ENCODE assay signal across 8 cellular contexts in the genomic region with DNA sequence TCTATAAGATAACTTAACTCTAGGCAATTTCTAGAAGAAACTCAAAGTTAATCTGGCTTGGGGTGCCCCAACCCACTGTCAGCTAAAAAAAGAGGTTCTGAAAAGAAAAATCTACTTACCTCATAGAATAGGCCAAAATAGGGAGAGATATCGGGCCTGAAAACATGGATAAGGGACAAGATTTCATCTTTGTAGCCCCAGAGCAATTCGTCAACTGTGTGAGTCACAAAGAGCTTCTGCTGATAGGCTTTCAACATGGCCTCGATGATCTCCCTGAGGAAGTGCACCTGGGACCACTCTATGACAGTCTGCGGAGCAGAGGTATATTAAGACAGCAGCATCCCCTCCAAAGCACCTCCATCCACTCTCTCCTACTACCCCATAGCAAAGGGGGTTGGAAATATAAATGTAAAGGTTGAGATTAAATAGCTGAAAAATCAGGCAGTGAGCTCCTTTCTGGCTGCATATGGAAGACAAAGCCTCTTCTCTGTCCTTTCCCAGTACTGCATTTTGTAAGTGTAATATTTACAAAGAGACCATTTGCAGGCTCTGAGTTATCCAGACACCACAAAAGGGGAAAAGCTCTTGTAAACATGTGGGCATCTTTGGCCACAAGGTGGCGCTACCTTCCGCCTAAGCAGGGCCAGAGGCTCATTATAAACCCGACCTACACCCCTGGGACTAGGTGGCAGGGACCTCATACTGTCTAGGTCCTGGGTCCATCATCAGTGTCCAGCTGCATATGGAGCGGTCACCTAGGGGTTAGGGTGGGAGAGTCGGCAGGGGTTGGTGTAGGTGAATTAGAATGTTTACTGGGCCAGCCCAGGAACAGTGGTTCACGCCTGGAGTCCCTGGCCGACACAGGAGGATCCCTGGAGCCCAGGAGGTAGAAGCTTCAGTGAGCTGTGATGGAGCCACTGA. TPM values are rescaled to one million over a fixed set of nuclear protein-coding genes. Genes with fewer than 3 reads are reported as not detected.
A peak's percentile ranks its signal among the peaks of the same experiment; 100 is the strongest.
DNase-seq lines count a peak whose midpoint lies in the region; ATAC-seq, FAIRE-seq and TF ChIP-seq lines count a peak whose summit lies in the region.

No MANE protein-coding gene starts in this region.

- H3K79me2 ChIP-seq in HepG2 (ENCODE audit: insufficient read depth, low read length) = no peaks in the 10 kb centered on the region

- peak; percentile 95 for DNase-seq in Ammon's horn (ENCODE audit: low spot score)
- peak; percentile 90 for DNase-seq in NCI-H510A treated with DMSO at 0.1 percent for 48 hours (lab: John Stamatoyannopoulos, UW)
- peak; percentile 93 for DNase-seq in activated CD4-positive, alpha-beta T cell treated with anti-CD3 and anti-CD28 coated beads for 36 hours
- peak; percentile 70 for DNase-seq in HepG2 (ENCODE audit: low spot score)
- peak; percentile 57 to 76 (median 63) for DNase-seq in stimulated activated CD4-positive, alpha-beta T cell treated with anti-CD3 and anti-CD28 coated beads, TNF-alpha, amount 100 ng/mL, for 1 hour (ENCODE audit: low read depth in 3 of 3, low spot score in 1 of 3)

- H2AFZ ChIP-seq in HepG2 (ENCODE audit: low read length) = no peak overlapping the region

- TF ChIP-seq EP300 in HepG2 (IDR thresholded peaks at IDR 0.05; ENCODE audit: low read depth in 2 of 2, low read length in 2 of 2) (no peak), HepG2 (CRISPR knock-in tag; IDR thresholded peaks at IDR 0.05; ENCODE audit: borderline replicate concordance) (no peak)

- in situ Hi-C loops in HepG2 (cut with HindIII; ENCODE audit: extremely low pct_ligation_motif_present, low pct_unique_long_range_greater_than_20kb) = loop anchor here (5.0 to 10.0 kb wide), 2 partner anchors 125 to 198 kb away; partner anchors contain the start of gene STBD1

- CTCF ChIA-PET in activated CD4-positive, alpha-beta T cell treated with anti-CD3 and anti-CD28 coated beads for 36 hours (lab: Charles Lee) = interaction anchor here (0.5 to 6.7 kb wide), 58 partner anchors 10 to 1244 kb away, joined by 3 to 141 read pairs (median 4); no protein-coding TSS in a partner anchor
- CTCF ChIA-PET in HepG2 (lab: Yijun Ruan, JAX; ENCODE audit: low intra/inter-chr PET ratio, low total read pairs) = interaction anchor here (0.6 to 3.0 kb wide), 3 partner anchors 198 to 325 kb away, joined by 3 to 44 read pairs (median 3); no protein-coding TSS in a partner anchor

- no TSS peak for BruUV-seq in HepG2 (replicated peaks; lab: Mats Ljungman, UMichigan)

- no peak for TF ChIP-seq POLR2A in HepG2 (IDR thresholded peaks at IDR 0.05; ENCODE audit: insufficient read depth in 1 of 2, low read depth in 2 of 2, low read length in 2 of 2)

- H3K27ac Mint-ChIP-seq in activated CD4-positive, alpha-beta T cell treated with anti-CD3 and anti-CD28 coated beads for 36 hours = no peak overlapping the region

- peaks cover 2% of the 10 kb centered on the region for H3K4me1 Mint-ChIP-seq in activated CD4-positive, alpha-beta T cell treated with anti-CD3 and anti-CD28 coated beads for 36 hours

- H4K20me1 ChIP-seq in HepG2 (ENCODE audit: insufficient read depth, low read length) = no peaks in the 10 kb centered on the region

- H3K36me3 Mint-ChIP-seq in activated CD4-positive, alpha-beta T cell treated with anti-CD3 and anti-CD28 coated beads for 36 hours (ENCODE audit: low read depth) = no peaks in the 10 kb centered on the region

- POLR2A ChIA-PET in activated CD4-positive, alpha-beta T cell treated with anti-CD3 and anti-CD28 coated beads for 36 hours (lab: Charles Lee) = interaction anchor here (1.0 to 1.1 kb wide), 2 partner anchors 175 to 199 kb away, joined by 3 to 4 read pairs; no protein-coding TSS in a partner anchor
- POLR2A ChIA-PET in HepG2 (lab: Yijun Ruan, JAX) = interaction anchor here (1.0 kb wide), 1 partner anchor 197 kb away, joined by 3 read pairs; no protein-coding TSS in a partner anchor

- TF ChIP-seq CTCF in HepG2 (CRISPR knock-in tag; IDR thresholded peaks at IDR 0.05) = peak; percentile 91

- no peaks in the 10 kb centered on the region for H3K27me3 ChIP-seq in HepG2 (ENCODE audit: control insufficient read depth in 1 of 2, insufficient read depth in 2 of 2, low read length in 2 of 2)

- H3K27me3 Mint-ChIP-seq in activated CD4-positive, alpha-beta T cell treated with anti-CD3 and anti-CD28 coated beads for 36 hours = no peaks in the 10 kb centered on the region

- no peaks in the 10 kb centered on the region for H3K9me3 Mint-ChIP-seq in activated CD4-positive, alpha-beta T cell treated with anti-CD3 and anti-CD28 coated beads for 36 hours (ENCODE audit: low read depth)

- H3K4me3 Mint-ChIP-seq in activated CD4-positive, alpha-beta T cell treated with anti-CD3 and anti-CD28 coated beads for 36 hours = no peak overlapping the region

- no peaks in the 10 kb centered on the region for H3K4me1 ChIP-seq in HepG2 (ENCODE audit: insufficient read depth, low read length)

- no peak overlapping the region for H3K9ac ChIP-seq in HepG2 (ENCODE audit: insufficient read depth, low read depth, low read length)

- TF ChIP-seq RAD21 in HepG2 (CRISPR knock-in tag; IDR thresholded peaks at IDR 0.05) = peak; percentile 84

- ATAC-seq in GM19025 (IDR thresholded peaks at IDR 0.05; ENCODE audit: low read depth, unreplicated experiment) (peak; percentile 91), HG03432 (IDR thresholded peaks at IDR 0.05; ENCODE audit: unreplicated experiment) (peak; percentile 93), HepG2 (peak; percentile 99)
- ATAC-seq in activated CD4-positive, alpha-beta T cell treated with anti-CD3 and anti-CD28 coated beads for 36 hours = peak; percentile 97

- no peak overlapping the region for H3K4me2 ChIP-seq in HepG2 (ENCODE audit: low read depth, low read length)

- H3K4me3 ChIP-seq in HepG2 (replicated peaks in 1 of 3; ENCODE audit: insufficient read depth in 1 of 3, low read depth in 2 of 3, low read length in 3 of 3) = no peak overlapping the region

- intact Hi-C loops in activated CD4-positive, alpha-beta T cell treated with anti-CD3 and anti-CD28 coated beads for 36 hours (cut with DNase I, micrococcal nuclease) = loop anchor here (1.0 to 5.0 kb wide), 5 partner anchors 73 to 326 kb away; partner anchors contain the start of gene FAM47E (in 1 of the 2)
- intact Hi-C loops in HepG2 (cut with micrococcal nuclease; ENCODE audit: unreplicated experiment) = loop anchor here (1.0 to 2.0 kb wide), 3 partner anchors 71 to 199 kb away; partner anchors contain the start of genes FAM47E and STBD1

- WGBS in HepG2 (ENCODE audit: low lambda C conversion rate) = 60% methylated on average over 10 of the region's 11 CpGs

- H3K27ac ChIP-seq in cingulate gyrus (ENCODE audit: low read depth, low read length) = peak overlapping the region; percentile 93
- no peak overlapping the region for H3K27ac ChIP-seq in HepG2 (ENCODE audit: extremely low read length, insufficient read depth, low read length)

- peak; percentile 75 for FAIRE-seq in HepG2 (lab: Jason Lieb, UNC)

- peaks cover 2 to 32% of the 10 kb centered on the region in 2 experiments; a peak in 3 of 5 replicates for H3K36me3 ChIP-seq in HepG2 (replicated peaks in 1 of 2; ENCODE audit: control insufficient read depth in 1 of 2, insufficient read depth in 2 of 2, low read length in 2 of 2)

- H3K9me3 ChIP-seq in HepG2 (ENCODE audit: low read length) = no peaks in the 10 kb centered on the region

RNA-seq across cellular contexts. Expression of gene NUP54, which starts 31.5 kb away (rescaled TPM):
- 10 to 100 TPM; 58.2 to 67.3 TPM for total RNA-seq in activated CD4-positive, alpha-beta T cell treated with anti-CD3 and anti-CD28 coated beads for 36 hours
- 69.3 and 90.0 TPM in 2 replicates for total RNA-seq in HepG2 (2016; rRNA removed; fragmentation: Illumina TruSeq; extraction: Trizol)
- 120 and 132 TPM in 2 replicates for total RNA-seq in HepG2 (2016; cell fraction: cytosol; rRNA removed; fragmentation: Illumina TruSeq; extraction: Trizol; ENCODE audit: low read depth)
- 67.1 and 86.7 TPM in 2 replicates for total RNA-seq in HepG2 (2016; cell fraction: insoluble cytoplasmic fraction; rRNA removed; fragmentation: Illumina TruSeq; extraction: Trizol)
- 51.2 and 67.2 TPM in 2 replicates for total RNA-seq in HepG2 (2016; cell fraction: membrane; rRNA removed; fragmentation: Illumina TruSeq; extraction: Trizol)
- total RNA-seq in HepG2 (2016; cell fraction: nucleus; rRNA removed; fragmentation: Illumina TruSeq; extraction: Trizol) = 49.9 and 54.3 TPM in 2 replicates
- 22.9 and 36.1 TPM in 2 replicates for polyA plus RNA-seq in HepG2 (2011; rRNA removed)
- polyA plus RNA-seq in HepG2 (2011; cell fraction: cytosol; rRNA removed) = 14.6 and 21.0 TPM in 2 replicates
- polyA plus RNA-seq in HepG2 (2011; cell fraction: nucleus; rRNA removed) = 12.2 and 15.9 TPM in 2 replicates
- polyA plus RNA-seq in HepG2 (2012) = 20.9 and 27.3 TPM in 2 replicates
- 6.2 and 8.0 TPM in 2 replicates for polyA plus RNA-seq in HepG2 (2016; cell fraction: cytosol; fragmentation: Illumina TruSeq; extraction: Trizol; ENCODE audit: low read depth)
- 58.3 and 59.3 TPM in 2 replicates for polyA plus RNA-seq in HepG2 (2016; cell fraction: insoluble cytoplasmic fraction; fragmentation: Illumina TruSeq; extraction: Trizol; ENCODE audit: low read depth)
- 14.5 and 14.7 TPM in 2 replicates for polyA plus RNA-seq in HepG2 (2016; cell fraction: membrane; fragmentation: Illumina TruSeq; extraction: Trizol; ENCODE audit: low read depth)
- 60.9 and 62.3 TPM in 2 replicates for polyA plus RNA-seq in HepG2 (2016; cell fraction: nucleus; fragmentation: Illumina TruSeq; extraction: Trizol; ENCODE audit: insufficient read depth, low read depth)
- polyA minus RNA-seq in HepG2 (2011; rRNA and poly(A)+ RNA removed; ENCODE audit: low replicate concordance) = 31.7 and 31.8 TPM in 2 replicates
- 35.0 and 35.8 TPM in 2 replicates for polyA minus RNA-seq in HepG2 (2011; cell fraction: cytosol; rRNA and poly(A)+ RNA removed)
- polyA minus RNA-seq in HepG2 (2011; cell fraction: nucleus; rRNA and poly(A)+ RNA removed) = 48.5 and 64.5 TPM in 2 replicates

RNA-seq across cellular contexts. Expression of gene SCARB2, which starts 34.0 kb away (rescaled TPM):
- 1 to 10 TPM; 3.3 to 4.6 TPM for total RNA-seq in activated CD4-positive, alpha-beta T cell treated with anti-CD3 and anti-CD28 coated beads for 36 hours
- 23.5 and 43.4 TPM in 2 replicates for total RNA-seq in HepG2 (2016; rRNA removed; fragmentation: Illumina TruSeq; extraction: Trizol)
- 3.4 and 5.0 TPM in 2 replicates for total RNA-seq in HepG2 (2016; cell fraction: cytosol; rRNA removed; fragmentation: Illumina TruSeq; extraction: Trizol; ENCODE audit: low read depth)
- total RNA-seq in HepG2 (2016; cell fraction: insoluble cytoplasmic fraction; rRNA removed; fragmentation: Illumina TruSeq; extraction: Trizol) = 27.0 and 44.9 TPM in 2 replicates
- 11.4 and 14.4 TPM in 2 replicates for total RNA-seq in HepG2 (2016; cell fraction: membrane; rRNA removed; fragmentation: Illumina TruSeq; extraction: Trizol)
- 46.8 and 54.9 TPM in 2 replicates for total RNA-seq in HepG2 (2016; cell fraction: nucleus; rRNA removed; fragmentation: Illumina TruSeq; extraction: Trizol)
- polyA plus RNA-seq in HepG2 (2011; rRNA removed) = 40.6 and 45.9 TPM in 2 replicates
- polyA plus RNA-seq in HepG2 (2011; cell fraction: cytosol; rRNA removed) = 21.7 and 39.6 TPM in 2 replicates
- 16.5 and 20.8 TPM in 2 replicates for polyA plus RNA-seq in HepG2 (2011; cell fraction: nucleus; rRNA removed)
- 49.6 and 72.8 TPM in 2 replicates for polyA plus RNA-seq in HepG2 (2012)
- 2.5 and 3.1 TPM in 2 replicates for polyA plus RNA-seq in HepG2 (2016; cell fraction: cytosol; fragmentation: Illumina TruSeq; extraction: Trizol; ENCODE audit: low read depth)
- polyA plus RNA-seq in HepG2 (2016; cell fraction: insoluble cytoplasmic fraction; fragmentation: Illumina TruSeq; extraction: Trizol; ENCODE audit: low read depth) = 20.1 and 21.1 TPM in 2 replicates
- polyA plus RNA-seq in HepG2 (2016; cell fraction: membrane; fragmentation: Illumina TruSeq; extraction: Trizol; ENCODE audit: low read depth) = 6.3 and 6.6 TPM in 2 replicates
- polyA plus RNA-seq in HepG2 (2016; cell fraction: nucleus; fragmentation: Illumina TruSeq; extraction: Trizol; ENCODE audit: insufficient read depth, low read depth) = 41.0 and 42.6 TPM in 2 replicates
- 35.5 and 55.9 TPM in 2 replicates for polyA minus RNA-seq in HepG2 (2011; rRNA and poly(A)+ RNA removed; ENCODE audit: low replicate concordance)
- polyA minus RNA-seq in HepG2 (2011; cell fraction: cytosol; rRNA and poly(A)+ RNA removed) = 46.9 and 76.7 TPM in 2 replicates
- 69.5 and 87.4 TPM in 2 replicates for polyA minus RNA-seq in HepG2 (2011; cell fraction: nucleus; rRNA and poly(A)+ RNA removed)
